In the genomic region with DNA sequence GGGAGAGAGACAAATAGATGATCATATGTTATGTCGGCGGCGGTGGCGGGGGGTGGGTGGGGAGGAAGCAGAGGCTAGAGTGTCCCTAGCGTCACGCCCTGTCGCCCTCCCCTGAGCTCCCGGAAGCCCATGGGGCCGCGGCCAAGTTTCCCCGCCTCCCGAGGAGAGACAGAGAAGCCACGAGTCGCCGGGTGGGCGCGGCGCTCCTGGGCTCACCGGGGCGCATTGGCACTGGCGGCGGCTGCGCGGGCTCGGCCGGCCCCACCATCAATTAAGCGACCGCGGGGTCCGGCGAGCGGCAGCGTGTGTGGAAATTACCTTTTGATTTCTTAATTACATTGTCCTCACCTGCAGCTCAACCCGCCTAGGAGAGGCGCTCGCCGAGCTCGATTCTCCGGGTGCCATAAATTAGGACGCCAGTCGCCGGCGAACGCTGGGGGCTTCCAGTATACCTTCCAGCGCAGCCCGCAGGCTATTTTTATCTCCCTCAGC, we compare ENCODE assay signal across 9 cellular contexts.
DNase-seq lines count a peak whose midpoint lies in the region; ATAC-seq and TF ChIP-seq lines count a peak whose summit lies in the region.
"Had no signal": no experiment of that assay in that cellular context is flagged by ENCODE, and none has a peak within 500 bp of the region (broad histone marks: within the 10 kb centered on the region; RNA-seq: fewer than 3 reads in every experiment).

No MANE protein-coding gene starts in this region.

- peaks cover 32% of the 10 kb centered on the region for H3K27me3 Mint-ChIP-seq in activated T-helper 17 cell treated with anti-CD3 and anti-CD28 coated beads, Interleukin-2, amount 50 U/mL, for 72 hours

- no peaks in the 10 kb centered on the region for H3K36me3 ChIP-seq in trophoblast cell (ENCODE audit: control insufficient read depth in 1 of 2, insufficient read depth in 2 of 2, low read length in 2 of 2)
- H3K36me3 ChIP-seq: upper lobe of left lung had no signal

- H2AK5ac ChIP-seq in trophoblast cell (ENCODE audit: low read length), result no peak overlapping the region

- peak overlapping the region; percentile 58 for H3K4me2 ChIP-seq in trophoblast cell (ENCODE audit: low read length)

- no peaks in the 10 kb centered on the region for H3K36me3 Mint-ChIP-seq in activated T-helper 17 cell treated with anti-CD3 and anti-CD28 coated beads, Interleukin-2, amount 50 U/mL, for 72 hours (ENCODE audit: low read depth)

- H3K9ac ChIP-seq in trophoblast cell (ENCODE audit: low read length), result no peak overlapping the region

- no peaks in the 10 kb centered on the region for H3K9me3 ChIP-seq in trophoblast cell (ENCODE audit: insufficient read depth, low read depth, low read length)
- H3K9me3 ChIP-seq: upper lobe of left lung had no signal

- H3K18ac ChIP-seq in trophoblast cell (ENCODE audit: low read length), result no peak overlapping the region

- CTCF ChIA-PET in RWPE1 (lab: Yijun Ruan, JAX), result no interaction called here

- H3K27ac Mint-ChIP-seq in activated T-helper 17 cell treated with anti-CD3 and anti-CD28 coated beads, Interleukin-2, amount 50 U/mL, for 72 hours, result no peak overlapping the region

- H3K4me1 ChIP-seq in trophoblast cell (ENCODE audit: control insufficient read depth in 1 of 2, insufficient read depth in 2 of 2, low read length in 2 of 2), result peaks cover 2 to 4% of the 10 kb centered on the region in 2 experiments

- no peak for TF ChIP-seq CTCF in RWPE1 (conservative IDR thresholded peaks at IDR 0.05; ENCODE audit: low read depth)

- no peak overlapping the region for H2BK12ac ChIP-seq in trophoblast cell (ENCODE audit: low read length)

- H3K23ac ChIP-seq in trophoblast cell (ENCODE audit: low read length), result no peak overlapping the region

- H2AFZ ChIP-seq in trophoblast cell (ENCODE audit: insufficient read depth, low read length, poor library complexity), result no peak overlapping the region

- no peaks in the 10 kb centered on the region for H3K79me2 ChIP-seq in trophoblast cell (ENCODE audit: control insufficient read depth, insufficient read depth, low read length, poor library complexity)

- POLR2A ChIA-PET in RWPE1 (lab: Yijun Ruan, JAX; ENCODE audit: low non-redundant PET), result no interaction called here

- H3K9me3 Mint-ChIP-seq in activated T-helper 17 cell treated with anti-CD3 and anti-CD28 coated beads, Interleukin-2, amount 50 U/mL, for 72 hours, result no peaks in the 10 kb centered on the region

- H3K27ac ChIP-seq in trophoblast cell (ENCODE audit: low read depth, low read length), result no peak overlapping the region
- no peak overlapping the region for H3K27ac ChIP-seq in RWPE1
- H3K27ac ChIP-seq: upper lobe of left lung had no signal

- peaks cover 3% of the 10 kb centered on the region for H3K4me1 Mint-ChIP-seq in activated T-helper 17 cell treated with anti-CD3 and anti-CD28 coated beads, Interleukin-2, amount 50 U/mL, for 72 hours

- no CpG with 5 or more reads among the region's 46 CpGs for WGBS in trophoblast cell (ENCODE audit: extremely low coverage, insufficient coverage, insufficient read length)

- peak overlapping the region; percentile 20 for H3K4me3 ChIP-seq in trophoblast cell (ENCODE audit: low read depth, low read length)

- DNase-seq in NCI-H2081 (lab: John Stamatoyannopoulos, UW), result peak; percentile 59 to 72
- no peak for DNase-seq in NCI-H2081 treated with DMSO at 0.1 percent for 48 hours (lab: John Stamatoyannopoulos, UW)
- DNase-seq in NCI-H1436 (lab: John Stamatoyannopoulos, UW), result peak; percentile 52
- DNase-seq in trophoblast cell, result no peak
- DNase-seq in RWPE1 (ENCODE audit: low spot score), result no peak
- no peak for DNase-seq in OCI-M2 (lab: John Stamatoyannopoulos, UW; ENCODE audit: unreplicated experiment)

- H4K12ac ChIP-seq in trophoblast cell (ENCODE audit: low read depth, low read length), result no peak overlapping the region

- H2BK5ac ChIP-seq in trophoblast cell (ENCODE audit: low read depth, low read length, poor library complexity), result no peak overlapping the region

- no peak overlapping the region for H2BK120ac ChIP-seq in trophoblast cell (ENCODE audit: insufficient read depth, low read length, poor library complexity)

- H4K8ac ChIP-seq in trophoblast cell (ENCODE audit: low read depth, low read length), result no peak overlapping the region

- no peaks in the 10 kb centered on the region for H3K79me1 ChIP-seq in trophoblast cell (ENCODE audit: low read length)

- no peak overlapping the region for H3K14ac ChIP-seq in trophoblast cell (ENCODE audit: low read length)

- no peak for ATAC-seq in activated T-helper 17 cell treated with anti-CD3 and anti-CD28 coated beads, Interleukin-2, amount 50 U/mL, for 72 hours (replicated peaks)
- no peak for ATAC-seq in GM21576 (IDR thresholded peaks at IDR 0.05; ENCODE audit: unreplicated experiment)

- H4K91ac ChIP-seq in trophoblast cell (ENCODE audit: low read depth, low read length), result no peak overlapping the region

- peaks cover 4% of the 10 kb centered on the region for H3K27me3 ChIP-seq in trophoblast cell (ENCODE audit: insufficient read depth, low read length)

- peak overlapping the region; percentile 21 for H3K4me3 Mint-ChIP-seq in activated T-helper 17 cell treated with anti-CD3 and anti-CD28 coated beads, Interleukin-2, amount 50 U/mL, for 72 hours

- no peak overlapping the region for H3K4ac ChIP-seq in trophoblast cell (ENCODE audit: low read depth, low read length)

Comparison
In these comparisons a context has a peak if more than half of its experiments do, and no peak if none do; other contexts are left out.
1. DNase-seq: peak in NCI-H2081 (2 of 2) and NCI-H1436 (single experiment); none in NCI-H2081 treated with DMSO at 0.1 percent for 48 hours (single experiment), trophoblast cell (0 of 2), RWPE1 (single experiment) and OCI-M2 (single experiment).